In the genomic region with DNA sequence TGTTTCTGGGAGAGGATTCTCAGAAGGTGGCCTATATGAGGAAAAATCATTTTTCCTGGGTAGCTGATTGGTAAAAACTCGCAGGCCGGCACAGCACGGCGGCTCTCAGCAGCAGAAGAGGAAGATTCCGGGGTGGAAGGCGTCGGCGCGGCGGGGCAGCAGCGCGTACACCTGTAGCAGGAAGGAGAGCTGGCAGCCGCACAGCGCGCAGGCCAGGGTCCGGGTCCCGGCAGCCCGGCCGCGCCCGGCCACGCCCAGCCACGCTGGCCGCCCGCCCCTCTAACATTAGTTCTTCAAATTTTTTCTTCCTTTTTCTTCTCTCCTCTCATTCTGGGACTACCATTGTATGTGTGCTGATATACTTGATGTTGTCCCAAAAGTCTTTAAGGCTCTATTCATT, we compare ENCODE assay signal across 1 cellular context.
TF ChIP-seq lines count a peak whose summit lies in the region.

No MANE protein-coding gene starts in this region.

TF ChIP-seq in WTC11, 78 proteins besides CTCF, POLR2A, EP300 and RAD21 (continued from another document):
- TF ChIP-seq ZNF138 (CRISPR knock-in tag; conservative IDR thresholded peaks at IDR 0.05) = no peak
- no peak for TF ChIP-seq E2F4 (CRISPR knock-in tag; IDR thresholded peaks at IDR 0.05; ENCODE audit: borderline replicate concordance, low read depth)
- no peak for TF ChIP-seq EMX1 (CRISPR knock-in tag; IDR thresholded peaks at IDR 0.05)
- TF ChIP-seq, protein P1, sequence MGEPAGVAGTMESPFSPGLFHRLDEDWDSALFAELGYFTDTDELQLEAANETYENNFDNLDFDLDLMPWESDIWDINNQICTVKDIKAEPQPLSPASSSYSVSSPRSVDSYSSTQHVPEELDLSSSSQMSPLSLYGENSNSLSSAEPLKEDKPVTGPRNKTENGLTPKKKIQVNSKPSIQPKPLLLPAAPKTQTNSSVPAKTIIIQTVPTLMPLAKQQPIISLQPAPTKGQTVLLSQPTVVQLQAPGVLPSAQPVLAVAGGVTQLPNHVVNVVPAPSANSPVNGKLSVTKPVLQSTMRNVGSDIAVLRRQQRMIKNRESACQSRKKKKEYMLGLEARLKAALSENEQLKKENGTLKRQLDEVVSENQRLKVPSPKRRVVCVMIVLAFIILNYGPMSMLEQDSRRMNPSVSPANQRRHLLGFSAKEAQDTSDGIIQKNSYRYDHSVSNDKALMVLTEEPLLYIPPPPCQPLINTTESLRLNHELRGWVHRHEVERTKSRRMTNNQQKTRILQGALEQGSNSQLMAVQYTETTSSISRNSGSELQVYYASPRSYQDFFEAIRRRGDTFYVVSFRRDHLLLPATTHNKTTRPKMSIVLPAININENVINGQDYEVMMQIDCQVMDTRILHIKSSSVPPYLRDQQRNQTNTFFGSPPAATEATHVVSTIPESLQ (CRISPR knock-in tag; IDR thresholded peaks at IDR 0.05) = no peak
- TF ChIP-seq TEAD4 (CRISPR knock-in tag; IDR thresholded peaks at IDR 0.05) = no peak
- TF ChIP-seq RORB (CRISPR knock-in tag; IDR thresholded peaks at IDR 0.05) = no peak
- TF ChIP-seq TCF7 (CRISPR knock-in tag; IDR thresholded peaks at IDR 0.05; ENCODE audit: low read depth) = no peak
- TF ChIP-seq E2F1 (CRISPR knock-in tag; IDR thresholded peaks at IDR 0.05) = no peak
- TF ChIP-seq, protein P2, sequence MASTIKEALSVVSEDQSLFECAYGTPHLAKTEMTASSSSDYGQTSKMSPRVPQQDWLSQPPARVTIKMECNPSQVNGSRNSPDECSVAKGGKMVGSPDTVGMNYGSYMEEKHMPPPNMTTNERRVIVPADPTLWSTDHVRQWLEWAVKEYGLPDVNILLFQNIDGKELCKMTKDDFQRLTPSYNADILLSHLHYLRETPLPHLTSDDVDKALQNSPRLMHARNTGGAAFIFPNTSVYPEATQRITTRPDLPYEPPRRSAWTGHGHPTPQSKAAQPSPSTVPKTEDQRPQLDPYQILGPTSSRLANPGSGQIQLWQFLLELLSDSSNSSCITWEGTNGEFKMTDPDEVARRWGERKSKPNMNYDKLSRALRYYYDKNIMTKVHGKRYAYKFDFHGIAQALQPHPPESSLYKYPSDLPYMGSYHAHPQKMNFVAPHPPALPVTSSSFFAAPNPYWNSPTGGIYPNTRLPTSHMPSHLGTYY (CRISPR knock-in tag; IDR thresholded peaks at IDR 0.05) = no peak
- TF ChIP-seq AFF4 (CRISPR knock-in tag; IDR thresholded peaks at IDR 0.05; ENCODE audit: borderline replicate concordance) = no peak
- TF ChIP-seq FOXJ3 (CRISPR knock-in tag; IDR thresholded peaks at IDR 0.05; ENCODE audit: borderline replicate concordance) = no peak
- no peak for TF ChIP-seq GABPB1 (CRISPR knock-in tag; IDR thresholded peaks at IDR 0.05)
- TF ChIP-seq FOXP4 (CRISPR knock-in tag; IDR thresholded peaks at IDR 0.05) = no peak
- no peak for TF ChIP-seq MXD4 (CRISPR knock-in tag; IDR thresholded peaks at IDR 0.05; ENCODE audit: borderline replicate concordance)
